ENCODE assay signal across 6 cellular contexts in genomic region chr4:139029866-139030363, GRCh38. TPM values are rescaled to one million over a fixed set of nuclear protein-coding genes. Genes with fewer than 3 reads are reported as not detected.
A peak's percentile ranks its signal among the peaks of the same experiment; 100 is the strongest.
DNase-seq lines count a peak whose midpoint lies in the region; ATAC-seq and TF ChIP-seq lines count a peak whose summit lies in the region.
"Not testable (repeated sequence)": the region's sequence is repeated elsewhere in the genome, so short reads cannot be mapped to it uniquely, and the experiment has no call there.

No MANE protein-coding gene starts in this region.

- H3K4ac ChIP-seq in trophoblast cell (ENCODE audit: low read depth, low read length): peak overlapping the region; percentile 52

- H3K9ac ChIP-seq in trophoblast cell (ENCODE audit: low read length); skeletal muscle tissue (ENCODE audit: low read depth in 1 of 3, low read length in 3 of 3): not testable (repeated sequence)

- peaks cover 82% of the 10 kb centered on the region for H4K20me1 ChIP-seq in GM23338 (replicated peaks; ENCODE audit: insufficient read depth)

- not testable (repeated sequence) for H3K27me3 ChIP-seq in GM23338 (ENCODE audit: insufficient read depth); cardiac muscle cell; right lobe of liver; trophoblast cell (ENCODE audit: insufficient read depth, low read length); skeletal muscle tissue (ENCODE audit: control insufficient read depth in 3 of 3, insufficient read depth in 3 of 3, low read length in 3 of 3)

- H3K4me1 Mint-ChIP-seq in GM23338: peaks cover 34% of the 10 kb centered on the region

- H4K8ac ChIP-seq in trophoblast cell (ENCODE audit: low read depth, low read length): not testable (repeated sequence)

- TF ChIP-seq POLR2A in right lobe of liver (IDR thresholded peaks at IDR 0.05): not testable (repeated sequence)

- H3K4me3 ChIP-seq in GM23338; cardiac muscle cell; right lobe of liver; trophoblast cell (ENCODE audit: low read depth, low read length); skeletal muscle tissue (ENCODE audit: low read length in 3 of 3): not testable (repeated sequence)

- not testable (repeated sequence) for DNase-seq in GM23338 (ENCODE audit: low spot score); cardiac muscle cell (ENCODE audit: low read depth in 1 of 2, low spot score in 1 of 2); left colon; trophoblast cell
- peak in 1 of 3 donors; percentile 58 for DNase-seq in right lobe of liver

- not testable (repeated sequence) for H3K14ac ChIP-seq in trophoblast cell (ENCODE audit: low read length)

- H3K4me3 Mint-ChIP-seq in GM23338: not testable (repeated sequence)

- not testable (repeated sequence) for TF ChIP-seq CTCF in GM23338 (conservative IDR thresholded peaks at IDR 0.05; ENCODE audit: low read depth in 2 of 2); cardiac muscle cell (IDR thresholded peaks at IDR 0.05; ENCODE audit: low read depth, low read length); right lobe of liver (IDR thresholded peaks at IDR 0.05)

- H3K27ac ChIP-seq in GM23338 (ENCODE audit: low read depth) (peak overlapping the region; percentile 80; the same call in 1 of the 2 replicates), cardiac muscle cell (peak overlapping the region; percentile 12), right lobe of liver (peak overlapping the region in 2 of 3 donors; percentile 90 to 97), skeletal muscle tissue (ENCODE audit: low read depth, low read length) (peak overlapping the region; percentile 49)
- not testable (repeated sequence) for H3K27ac ChIP-seq in trophoblast cell (ENCODE audit: low read depth, low read length)

- H3K18ac ChIP-seq in trophoblast cell (ENCODE audit: low read length): not testable (repeated sequence)

- H2AFZ ChIP-seq in GM23338; trophoblast cell (ENCODE audit: insufficient read depth, low read length, poor library complexity): not testable (repeated sequence)

- not testable (repeated sequence) for ATAC-seq in GM23338
- ATAC-seq in left colon (peak; percentile 60), right lobe of liver (peak in 1 of 4 donors; percentile 2)

- H3K36me3 ChIP-seq in GM23338 (ENCODE audit: insufficient read depth); cardiac muscle cell; right lobe of liver; trophoblast cell (ENCODE audit: control insufficient read depth in 1 of 2, insufficient read depth in 2 of 2, low read length in 2 of 2); skeletal muscle tissue (ENCODE audit: control insufficient read depth in 3 of 3, insufficient read depth in 3 of 3, low read length in 3 of 3): not testable (repeated sequence)

- not testable (repeated sequence) for H2BK120ac ChIP-seq in trophoblast cell (ENCODE audit: insufficient read depth, low read length, poor library complexity)

- intact Hi-C loops in left colon (cut with DNase I, micrococcal nuclease): loop anchor here in 1 of 2 donors (10.0 kb wide), 1 partner anchor 265 kb away; no protein-coding TSS in a partner anchor
- intact Hi-C loops in right lobe of liver (cut with DNase I): loop anchor here in 1 of 2 donors (10.0 kb wide), 1 partner anchor 55 kb away; no protein-coding TSS in a partner anchor

- not testable (repeated sequence) for H3K4me2 ChIP-seq in GM23338; trophoblast cell (ENCODE audit: low read length)

- H2BK12ac ChIP-seq in trophoblast cell (ENCODE audit: low read length): not testable (repeated sequence)

- H3K9me3 ChIP-seq in cardiac muscle cell (ENCODE audit: low read depth); right lobe of liver; trophoblast cell (ENCODE audit: insufficient read depth, low read depth, low read length); skeletal muscle tissue (ENCODE audit: control insufficient read depth in 3 of 3, low read length in 3 of 3): not testable (repeated sequence)

- not testable (repeated sequence) for H3K79me1 ChIP-seq in trophoblast cell (ENCODE audit: low read length)

- H2BK5ac ChIP-seq in trophoblast cell (ENCODE audit: low read depth, low read length, poor library complexity): not testable (repeated sequence)

- peaks cover 98% of the 10 kb centered on the region for H3K79me2 ChIP-seq in GM23338 (replicated peaks; ENCODE audit: insufficient read depth)
- peaks cover 30% of the 10 kb centered on the region for H3K79me2 ChIP-seq in trophoblast cell (ENCODE audit: control insufficient read depth, insufficient read depth, low read length, poor library complexity)

- H3K36me3 Mint-ChIP-seq in GM23338 (ENCODE audit: low read depth): peaks cover 19% of the 10 kb centered on the region

- not testable (repeated sequence) for H4K91ac ChIP-seq in trophoblast cell (ENCODE audit: low read depth, low read length)

- peaks cover 41% of the 10 kb centered on the region for H3K4me1 ChIP-seq in GM23338 (ENCODE audit: insufficient read depth)
- not testable (repeated sequence) for H3K4me1 ChIP-seq in cardiac muscle cell (ENCODE audit: low read depth); trophoblast cell (ENCODE audit: control insufficient read depth in 1 of 2, insufficient read depth in 2 of 2, low read length in 2 of 2)
- peaks cover 0 to 27% (median 6%) of the 10 kb centered on the region in 4 donors for H3K4me1 ChIP-seq in right lobe of liver
- H3K4me1 ChIP-seq in skeletal muscle tissue (ENCODE audit: control insufficient read depth in 3 of 3, insufficient read depth in 3 of 3, low read length in 3 of 3): peaks cover 10 to 31% (median 21%) of the 10 kb centered on the region in 3 donors

- WGBS in right lobe of liver (ENCODE audit: insufficient coverage, low coverage, low lambda C conversion rate, missing lambda C conversion rate): 35% methylated on average over 3 of the region's 6 CpGs
- WGBS in trophoblast cell (ENCODE audit: extremely low coverage, insufficient coverage, insufficient read length): no CpG with 5 or more reads among the region's 6 CpGs

- not testable (repeated sequence) for H3K27ac Mint-ChIP-seq in GM23338

- not testable (repeated sequence) for H3K23ac ChIP-seq in trophoblast cell (ENCODE audit: low read length)

- not testable (repeated sequence) for H2AK5ac ChIP-seq in trophoblast cell (ENCODE audit: low read length)

- H3K9me3 Mint-ChIP-seq in GM23338: not testable (repeated sequence)

- peaks cover 26% of the 10 kb centered on the region for H3F3A ChIP-seq in GM23338 (replicated peaks; ENCODE audit: low read depth)

- H3K9me2 ChIP-seq in GM23338 (ENCODE audit: insufficient read depth): not testable (repeated sequence)

- H4K12ac ChIP-seq in trophoblast cell (ENCODE audit: low read depth, low read length): not testable (repeated sequence)

- not testable (repeated sequence) for H3K27me3 Mint-ChIP-seq in GM23338 (ENCODE audit: insufficient read depth, low read depth, poor library complexity)

RNA-seq across cellular contexts. Expression of gene NOCT, which starts 14.3 kb away (rescaled TPM):
- 58.3 and 76.6 TPM in 2 replicates for total RNA-seq in GM23338 (2014; rRNA removed; shearing (Covaris generic))
- polyA plus RNA-seq in GM23338 (2016; fragmentation: Nextera tagmentation; extraction: Ambion mirVana) (16.0 and 18.9 TPM in 2 replicates), cardiac muscle cell (2.5 and 4.7 TPM in 2 replicates)
- total RNA-seq in cardiac muscle cell (11.1 and 12.6 TPM in 2 replicates), left colon (10 to 100 TPM in 1 of 2 donors, 1 to 10 TPM in 1; 9.2 to 15.3 TPM), right lobe of liver (10 to 100 TPM in 3 of 6 experiments, 1 to 10 TPM in 3; 3.5 to 20.5 (median 9.7) TPM), skeletal muscle tissue (7.8 TPM)
- 26.0 and 26.1 TPM in 2 replicates for polyA plus RNA-seq in trophoblast cell (2013)
